Comparison of ENCODE assay signal across 8 cellular contexts in genomic region chr3:10366681-10367101, GRCh38. TPM values are rescaled to one million over a fixed set of nuclear protein-coding genes. Genes with fewer than 3 reads are reported as not detected.
DNase-seq lines count a peak whose midpoint lies in the region; FAIRE-seq and TF ChIP-seq lines count a peak whose summit lies in the region.

No MANE protein-coding gene starts in this region.

- TF ChIP-seq POLR2A in GM12892 (IDR thresholded peaks at IDR 0.05; ENCODE audit: low read depth, low read length): no peak

- H3K27ac Mint-ChIP-seq in dendritic cell treated with granulocyte-macrophage colony-stimulating factor and Interleukin-4, amounts not matched to agents 40 ng/mL and 50 ng/mL, for 4 days: peak overlapping the region; percentile 74

- H3K27me3 Mint-ChIP-seq in dendritic cell treated with granulocyte-macrophage colony-stimulating factor and Interleukin-4, amounts not matched to agents 40 ng/mL and 50 ng/mL, for 4 days: peaks cover 8% of the 10 kb centered on the region

- DNase-seq in GDM1 (lab: John Stamatoyannopoulos, UW) (peak; percentile 64), RKO (ENCODE audit: low spot score) (peak; percentile 73), midbrain (lab: John Stamatoyannopoulos, UW) (no peak), kidney (no peak), GM12892 (ENCODE audit: insufficient read length) (no peak), SJCRH30 (no peak)

- H3K4me3 ChIP-seq in skeletal muscle satellite cell (ENCODE audit: low read length) (no peak overlapping the region), kidney (ENCODE audit: low read length in 2 of 2) (no peak overlapping the region), SJCRH30 (no peak overlapping the region)

- H3K9ac ChIP-seq in skeletal muscle satellite cell (ENCODE audit: low read depth, low read length) (peak overlapping the region; percentile 66), kidney (ENCODE audit: low read length in 2 of 2) (no peak overlapping the region)

- no peak for FAIRE-seq in kidney (lab: Jason Lieb, UNC)
- no peak for FAIRE-seq in GM12892 (lab: Jason Lieb, UNC)

- H3K27me3 ChIP-seq in skeletal muscle satellite cell (ENCODE audit: control insufficient read depth, insufficient read depth, low read length) (no peaks in the 10 kb centered on the region), SJCRH30 (no peaks in the 10 kb centered on the region; the same call in 1 of the 2 replicates)

- H3K4me2 ChIP-seq in skeletal muscle satellite cell (ENCODE audit: low read length): peak overlapping the region; percentile 27

- peaks cover 18% of the 10 kb centered on the region for H3K9me3 Mint-ChIP-seq in dendritic cell treated with granulocyte-macrophage colony-stimulating factor and Interleukin-4, amounts not matched to agents 40 ng/mL and 50 ng/mL, for 4 days

- H3K36me3 ChIP-seq in skeletal muscle satellite cell (ENCODE audit: insufficient read depth, low read length): no peaks in the 10 kb centered on the region
- no peaks in the 10 kb centered on the region for H3K36me3 ChIP-seq in kidney (ENCODE audit: control insufficient read depth in 1 of 2, insufficient read depth in 2 of 2, low read length in 2 of 2)
- H3K36me3 ChIP-seq in SJCRH30: no peaks in the 10 kb centered on the region

- intact Hi-C loops in dendritic cell treated with granulocyte-macrophage colony-stimulating factor and Interleukin-4, amounts not matched to agents 40 ng/mL and 50 ng/mL, for 4 days (cut with micrococcal nuclease): no loop called here
- intact Hi-C loops in kidney (cut with DNase I): no loop called here

- peaks cover 4% of the 10 kb centered on the region for H3K36me3 Mint-ChIP-seq in dendritic cell treated with granulocyte-macrophage colony-stimulating factor and Interleukin-4, amounts not matched to agents 40 ng/mL and 50 ng/mL, for 4 days (ENCODE audit: low read depth)

- H3K4me1 ChIP-seq in skeletal muscle satellite cell (ENCODE audit: control insufficient read depth, insufficient read depth, low read length): peaks cover 33% of the 10 kb centered on the region
- H3K4me1 ChIP-seq in kidney (ENCODE audit: control insufficient read depth in 1 of 2, insufficient read depth in 1 of 2, low read depth in 1 of 2, low read length in 2 of 2): no peaks in the 10 kb centered on the region
- H3K4me1 ChIP-seq in SJCRH30: no peaks in the 10 kb centered on the region

- peaks cover 44% of the 10 kb centered on the region for H3K4me1 Mint-ChIP-seq in dendritic cell treated with granulocyte-macrophage colony-stimulating factor and Interleukin-4, amounts not matched to agents 40 ng/mL and 50 ng/mL, for 4 days (ENCODE audit: low read depth)

- no peak for TF ChIP-seq CTCF in kidney (IDR thresholded peaks at IDR 0.05; ENCODE audit: borderline replicate concordance, extremely low read depth, insufficient read depth)

- H3K27ac ChIP-seq in kidney (ENCODE audit: low read depth in 2 of 2, low read length in 2 of 2) (no peak overlapping the region), SJCRH30 (no peak overlapping the region)

- H3K9me3 ChIP-seq in skeletal muscle satellite cell (replicated peaks; ENCODE audit: low read length): peaks cover 3% of the 10 kb centered on the region
- H3K9me3 ChIP-seq in kidney (ENCODE audit: control insufficient read depth in 1 of 2, low read length in 2 of 2): no peaks in the 10 kb centered on the region
- no peaks in the 10 kb centered on the region for H3K9me3 ChIP-seq in SJCRH30 (replicated peaks)

- no peak overlapping the region for H3K4me3 Mint-ChIP-seq in dendritic cell treated with granulocyte-macrophage colony-stimulating factor and Interleukin-4, amounts not matched to agents 40 ng/mL and 50 ng/mL, for 4 days

RNA-seq across cellular contexts. Expression of gene SEC13, which starts 45.8 kb away (rescaled TPM):
- total RNA-seq in skeletal muscle satellite cell (2012; rRNA removed): 229 and 249 TPM in 2 replicates
- 81.2 TPM for total RNA-seq in kidney
- polyA plus RNA-seq in kidney (ENCODE audit: insufficient read depth, low read depth, low replicate concordance): 136 TPM
- polyA plus RNA-seq in GM12892 (2012; ENCODE audit: missing spikeins): 76.0 TPM
- 127 and 134 TPM in 2 replicates for total RNA-seq in SJCRH30 (2014; rRNA removed; shearing (Covaris generic))

Comparison
In these comparisons a context has a peak if more than half of its experiments do, and no peak if none do; other contexts are left out.
1. DNase-seq: peak in GDM1 (single experiment) and RKO (single experiment); none in midbrain (single experiment), kidney (single experiment), GM12892 (single experiment) and SJCRH30 (0 of 2).